Comparison of ENCODE assay signal across 7 cellular contexts in the genomic region with DNA sequence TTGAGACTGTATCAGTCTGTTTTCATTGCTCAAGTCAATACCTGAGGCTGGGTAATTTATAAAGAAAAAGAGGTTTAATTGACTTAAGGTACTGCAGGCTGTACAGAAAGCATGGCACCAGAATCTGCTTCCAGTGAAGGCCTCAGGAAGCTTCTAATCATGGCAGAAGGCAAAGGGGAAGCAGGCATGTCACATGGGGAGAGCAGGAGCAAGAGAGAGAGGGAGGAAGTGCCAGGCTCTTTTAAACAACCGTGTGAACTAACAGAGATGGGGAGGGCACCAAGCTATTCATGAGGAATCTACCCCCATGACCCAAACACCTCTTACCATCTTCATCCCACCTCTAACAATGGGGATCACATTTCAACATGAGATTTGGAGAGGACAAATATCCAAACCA.
"Had no signal": no experiment of that assay in that cellular context is flagged by ENCODE, and none has a peak within 500 bp of the region (broad histone marks: within the 10 kb centered on the region; RNA-seq: fewer than 3 reads in every experiment).

No MANE protein-coding gene starts in this region.

- H3K27ac ChIP-seq: GM23248 had no signal

- H3K4me3 ChIP-seq: GM23248, HAP-1 had no signal

- H3K27ac Mint-ChIP-seq: HFFc6 had no signal

- FAIRE-seq: HepG2 had no signal

- DNase-seq: GM23248, GOT3, H7, HFFc6 had no signal

- H3K4me3 Mint-ChIP-seq: HFFc6 had no signal

- H3K27me3 Mint-ChIP-seq: IgD-negative memory B cell had no signal

- H3K9me3 Mint-ChIP-seq: HFFc6, IgD-negative memory B cell had no signal
